Comparison of ENCODE assay signal across 26 cellular contexts in genomic region chr14:102885686-102886447, GRCh38. TPM values are rescaled to one million over a fixed set of nuclear protein-coding genes. Genes with fewer than 3 reads are reported as not detected.
DNase-seq lines count a peak whose midpoint lies in the region; ATAC-seq, FAIRE-seq and TF ChIP-seq lines count a peak whose summit lies in the region.
"Had no signal": no experiment of that assay in that cellular context is flagged by ENCODE, and none has a peak within 500 bp of the region (broad histone marks: within the 10 kb centered on the region; RNA-seq: fewer than 3 reads in every experiment).

No MANE protein-coding gene starts in this region.

- H3K4me3 Mint-ChIP-seq in WTC11 = no peak overlapping the region
- H3K4me3 Mint-ChIP-seq in activated naive CD8-positive, alpha-beta T cell treated with anti-CD3 and anti-CD28 coated beads, Interleukin-2, amount 50 U/mL, for 24 hours = no peak overlapping the region
- H3K4me3 Mint-ChIP-seq: CD4-positive, alpha-beta T cell had no signal

- H3K36me3 ChIP-seq in HepG2 (replicated peaks in 1 of 2; ENCODE audit: control insufficient read depth in 1 of 2, insufficient read depth in 2 of 2, low read length in 2 of 2) (peaks cover 2 to 6% of the 10 kb centered on the region in 2 experiments; a peak in 1 of 5 replicates), neuronal stem cell (replicated peaks in 1 of 2; ENCODE audit: control insufficient read depth in 2 of 2, insufficient read depth in 2 of 2, low read length in 2 of 2) (peaks cover 8 to 62% of the 10 kb centered on the region in 2 donors)

- no peak overlapping the region for H2BK15ac ChIP-seq in neuronal stem cell (ENCODE audit: low read length)

- H2BK12ac ChIP-seq in neuronal stem cell (ENCODE audit: low read length) = no peak overlapping the region

- H3K27me3 Mint-ChIP-seq in WTC11 (ENCODE audit: low read depth) = no peaks in the 10 kb centered on the region
- H3K27me3 Mint-ChIP-seq in activated naive CD8-positive, alpha-beta T cell treated with anti-CD3 and anti-CD28 coated beads, Interleukin-2, amount 50 U/mL, for 24 hours = no peaks in the 10 kb centered on the region
- H3K27me3 Mint-ChIP-seq: CD4-positive, alpha-beta T cell had no signal

- FAIRE-seq in HepG2 (lab: Jason Lieb, UNC) = no peak
- FAIRE-seq: GM12891, GM18507, HTR-8/SVneo had no signal

- no peak overlapping the region for H2BK120ac ChIP-seq in neuronal stem cell (ENCODE audit: low read depth, low read length)

- WGBS in HepG2 (ENCODE audit: low lambda C conversion rate) = 100% methylated on average over 8 of the region's 22 CpGs
- no CpG with 5 or more reads among the region's 22 CpGs for WGBS in neuronal stem cell (ENCODE audit: extremely low coverage in 2 of 2, insufficient read length in 2 of 2, insufficient replicate concordance in 1 of 2), 2 donors

- POLR2A ChIA-PET in WTC11 (lab: Charles Lee) (no interaction called here), HepG2 (lab: Yijun Ruan, JAX) (no interaction called here)

- H3K27ac Mint-ChIP-seq in WTC11 = 0 out of 2 replicates have a peak overlapping the region, but pooled peaks have one; percentile 35
- H3K27ac Mint-ChIP-seq in activated naive CD8-positive, alpha-beta T cell treated with anti-CD3 and anti-CD28 coated beads, Interleukin-2, amount 50 U/mL, for 24 hours = no peak overlapping the region
- H3K27ac Mint-ChIP-seq: CD4-positive, alpha-beta T cell had no signal

- H3K27me3 ChIP-seq in HepG2 (ENCODE audit: control insufficient read depth in 1 of 2, insufficient read depth in 2 of 2, low read length in 2 of 2) = no peaks in the 10 kb centered on the region
- no peaks in the 10 kb centered on the region for H3K27me3 ChIP-seq in neuronal stem cell (ENCODE audit: control insufficient read depth in 3 of 3, insufficient read depth in 3 of 3, low read depth in 1 of 3, low read length in 3 of 3)
- H3K27me3 ChIP-seq: BLaER1 had no signal

- H2BK5ac ChIP-seq in neuronal stem cell (ENCODE audit: low read length) = no peak overlapping the region

- ATAC-seq in WTC11 (no peak), HepG2 (peak; percentile 26; the same call in 2 of the 3 replicates)
- no peak for ATAC-seq in activated naive CD8-positive, alpha-beta T cell treated with anti-CD3 and anti-CD28 coated beads, Interleukin-2, amount 50 U/mL, for 24 hours
- ATAC-seq: Panc1 had no signal

- H2AFZ ChIP-seq in HepG2 (ENCODE audit: low read length) (no peak overlapping the region), neuronal stem cell (ENCODE audit: low read length) (no peak overlapping the region)

- no peak overlapping the region for H3K4ac ChIP-seq in neuronal stem cell (ENCODE audit: low read length)

- no peak overlapping the region for H3K9ac ChIP-seq in HepG2 (ENCODE audit: insufficient read depth, low read depth, low read length)
- no peak overlapping the region for H3K9ac ChIP-seq in neuronal stem cell (ENCODE audit: low read depth, low read length, poor library complexity)
- H3K9ac ChIP-seq: BLaER1 had no signal

- H4K91ac ChIP-seq in neuronal stem cell (ENCODE audit: low read depth, low read length, poor library complexity) = no peak overlapping the region

- no peaks in the 10 kb centered on the region for H3K9me3 ChIP-seq in HepG2 (ENCODE audit: low read length)
- no peaks in the 10 kb centered on the region for H3K9me3 ChIP-seq in neuronal stem cell (replicated peaks in 1 of 2; ENCODE audit: control insufficient read depth in 2 of 2, insufficient read depth in 1 of 2, low read depth in 1 of 2, low read length in 2 of 2)
- H3K9me3 ChIP-seq: BLaER1, Caco-2 had no signal

- no TSS peak for BruUV-seq in HepG2 (replicated peaks; lab: Mats Ljungman, UMichigan)

- H3K4me3 ChIP-seq in HepG2 (replicated peaks in 1 of 3; ENCODE audit: insufficient read depth in 1 of 3, low read depth in 2 of 3, low read length in 3 of 3) (no peak overlapping the region), neuronal stem cell (ENCODE audit: low read length in 2 of 2) (no peak overlapping the region)
- H3K4me3 ChIP-seq: BLaER1 had no signal

- in situ Hi-C loops in HepG2 (cut with HindIII; ENCODE audit: extremely low pct_ligation_motif_present, low pct_unique_long_range_greater_than_20kb) = no loop called here

- CTCF ChIA-PET in WTC11 (lab: Charles Lee) (no interaction called here), HepG2 (lab: Yijun Ruan, JAX; ENCODE audit: low intra/inter-chr PET ratio, low total read pairs) (no interaction called here)

- H3K79me2 ChIP-seq in HepG2 (ENCODE audit: insufficient read depth, low read length) = no peaks in the 10 kb centered on the region

- TF ChIP-seq RAD21 in HepG2 (CRISPR knock-in tag; IDR thresholded peaks at IDR 0.05) = no peak

- DNase-seq in WTC11 (ENCODE audit: low spot score) (no peak), HepG2 (ENCODE audit: low spot score) (no peak), neuronal stem cell (ENCODE audit: low spot score) (no peak), DMS79 (lab: John Stamatoyannopoulos, UW) (no peak)
- no peak for DNase-seq in effector CD4-positive, alpha-beta T cell
- no peak for DNase-seq in activated naive CD8-positive, alpha-beta T cell treated with anti-CD3 and anti-CD28 coated beads, Interleukin-2, amount 50 U/mL, for 24 hours
- no peak for DNase-seq in stimulated activated CD8-positive, alpha-beta memory T cell treated with anti-CD3 and anti-CD28 coated beads, Interleukin-4, amount 100 ng/mL, for 48 hours
- DNase-seq: Caco-2; CD4-positive, alpha-beta T cell; DMS 273 treated with DMSO at 0.1 percent for 48 hours; DND-41; IMR-90; MV-4-11; NCI-H1105 treated with DMSO at 0.1 percent for 48 hours; NCI-H2081; NCI-H2171; NCI-H345; NCI-H524 treated with DMSO at 0.1 percent for 48 hours; NCI-H82 had no signal

- no peak for TF ChIP-seq POLR2A in HepG2 (IDR thresholded peaks at IDR 0.05; ENCODE audit: insufficient read depth in 1 of 2, low read depth in 2 of 2, low read length in 2 of 2)

- H3K27ac ChIP-seq in HepG2 (ENCODE audit: extremely low read length, insufficient read depth, low read length) (no peak overlapping the region), neuronal stem cell (replicated peaks; ENCODE audit: low read length) (no peak overlapping the region)

- no peak for TF ChIP-seq EP300 in HepG2 (IDR thresholded peaks at IDR 0.05; ENCODE audit: low read depth in 2 of 2, low read length in 2 of 2)
- TF ChIP-seq EP300 in HepG2 (CRISPR knock-in tag; IDR thresholded peaks at IDR 0.05; ENCODE audit: borderline replicate concordance) = no peak

- H4K8ac ChIP-seq in neuronal stem cell (ENCODE audit: low read depth, low read length) = no peak overlapping the region

- H3K18ac ChIP-seq in neuronal stem cell (ENCODE audit: low read length) = peak overlapping the region; percentile 35

- H4K20me1 ChIP-seq in HepG2 (ENCODE audit: insufficient read depth, low read length) = no peaks in the 10 kb centered on the region
- H4K20me1 ChIP-seq: BLaER1 had no signal

- H3K4me2 ChIP-seq in HepG2 (ENCODE audit: low read depth, low read length) (no peak overlapping the region), neuronal stem cell (ENCODE audit: insufficient read depth, low read length, poor library complexity, severe bottlenecking) (no peak overlapping the region)

- H3K79me1 ChIP-seq in neuronal stem cell (ENCODE audit: low read depth, low read length) = peaks cover 2% of the 10 kb centered on the region

- no peaks in the 10 kb centered on the region for H3K9me3 Mint-ChIP-seq in WTC11
- no peaks in the 10 kb centered on the region for H3K9me3 Mint-ChIP-seq in activated naive CD8-positive, alpha-beta T cell treated with anti-CD3 and anti-CD28 coated beads, Interleukin-2, amount 50 U/mL, for 24 hours
- H3K9me3 Mint-ChIP-seq: CD4-positive, alpha-beta T cell had no signal

- H3K36me3 Mint-ChIP-seq in WTC11 = no peaks in the 10 kb centered on the region
- peaks cover 42% of the 10 kb centered on the region for H3K36me3 Mint-ChIP-seq in activated naive CD8-positive, alpha-beta T cell treated with anti-CD3 and anti-CD28 coated beads, Interleukin-2, amount 50 U/mL, for 24 hours (ENCODE audit: low read depth)

- H3K4me1 ChIP-seq in HepG2 (ENCODE audit: insufficient read depth, low read length) (no peaks in the 10 kb centered on the region; the same call in 1 of the 2 replicates), neuronal stem cell (ENCODE audit: control insufficient read depth in 2 of 2, insufficient read depth in 1 of 2, low read depth in 1 of 2, low read length in 2 of 2) (no peaks in the 10 kb centered on the region)
- H3K4me1 ChIP-seq: Caco-2 had no signal

- H3K23ac ChIP-seq in neuronal stem cell (ENCODE audit: low read depth, low read length, poor library complexity) = no peak overlapping the region

- TF ChIP-seq CTCF in WTC11 (IDR thresholded peaks at IDR 0.05) = no peak
- TF ChIP-seq CTCF in HepG2 (CRISPR knock-in tag; IDR thresholded peaks at IDR 0.05) = no peak

- no peak overlapping the region for H3K14ac ChIP-seq in neuronal stem cell (ENCODE audit: low read length)

- H2AK5ac ChIP-seq in neuronal stem cell (ENCODE audit: low read depth, low read length) = no peak overlapping the region

- intact Hi-C loops in HepG2 (cut with micrococcal nuclease; ENCODE audit: unreplicated experiment) = no loop called here

- no peaks in the 10 kb centered on the region for H3K4me1 Mint-ChIP-seq in WTC11
- H3K4me1 Mint-ChIP-seq in activated naive CD8-positive, alpha-beta T cell treated with anti-CD3 and anti-CD28 coated beads, Interleukin-2, amount 50 U/mL, for 24 hours = peaks cover 16% of the 10 kb centered on the region

RNA-seq across cellular contexts. Expression of gene AMN, which starts 36.6 kb away (rescaled TPM):
- total RNA-seq in WTC11 (2021) (2.4 to 3.0 TPM (median 2.8 TPM) in 3 replicates), HepG2 (2016; rRNA removed; fragmentation: Illumina TruSeq; extraction: Trizol) (8.2 and 33.1 TPM in 2 replicates)
- total RNA-seq in HepG2 (2016; cell fraction: cytosol; rRNA removed; fragmentation: Illumina TruSeq; extraction: Trizol; ENCODE audit: low read depth) = 5.2 and 6.0 TPM in 2 replicates
- 9.3 and 30.8 TPM in 2 replicates for total RNA-seq in HepG2 (2016; cell fraction: insoluble cytoplasmic fraction; rRNA removed; fragmentation: Illumina TruSeq; extraction: Trizol)
- 7.8 and 9.0 TPM in 2 replicates for total RNA-seq in HepG2 (2016; cell fraction: membrane; rRNA removed; fragmentation: Illumina TruSeq; extraction: Trizol)
- 29.3 and 33.8 TPM in 2 replicates for total RNA-seq in HepG2 (2016; cell fraction: nucleus; rRNA removed; fragmentation: Illumina TruSeq; extraction: Trizol)
- polyA plus RNA-seq in HepG2 (2011; rRNA removed) = 9.8 and 18.9 TPM in 2 replicates
- 13.3 and 22.3 TPM in 2 replicates for polyA plus RNA-seq in HepG2 (2011; cell fraction: cytosol; rRNA removed)
- 158 and 165 TPM in 2 replicates for polyA plus RNA-seq in HepG2 (2011; cell fraction: nucleus; rRNA removed)
- 15.1 and 18.5 TPM in 2 replicates for polyA plus RNA-seq in HepG2 (2012)
- 3.8 and 4.1 TPM in 2 replicates for polyA plus RNA-seq in HepG2 (2016; cell fraction: cytosol; fragmentation: Illumina TruSeq; extraction: Trizol; ENCODE audit: low read depth)
- 9.2 and 10.3 TPM in 2 replicates for polyA plus RNA-seq in HepG2 (2016; cell fraction: insoluble cytoplasmic fraction; fragmentation: Illumina TruSeq; extraction: Trizol; ENCODE audit: low read depth)
- 5.6 and 6.3 TPM in 2 replicates for polyA plus RNA-seq in HepG2 (2016; cell fraction: membrane; fragmentation: Illumina TruSeq; extraction: Trizol; ENCODE audit: low read depth)
- 62.6 and 64.7 TPM in 2 replicates for polyA plus RNA-seq in HepG2 (2016; cell fraction: nucleus; fragmentation: Illumina TruSeq; extraction: Trizol; ENCODE audit: insufficient read depth, low read depth)
- polyA minus RNA-seq in HepG2 (2011; rRNA and poly(A)+ RNA removed; ENCODE audit: low replicate concordance) = 0.14 and 21.4 TPM in 2 replicates
- 12.3 and 17.0 TPM in 2 replicates for polyA minus RNA-seq in HepG2 (2011; cell fraction: cytosol; rRNA and poly(A)+ RNA removed)
- 14.8 and 15.0 TPM in 2 replicates for polyA minus RNA-seq in HepG2 (2011; cell fraction: nucleus; rRNA and poly(A)+ RNA removed)
- 0.46 TPM for polyA plus RNA-seq in neuronal stem cell (2013, experiment 1 of 2)
- 0.28 TPM for polyA plus RNA-seq in neuronal stem cell (2013, experiment 2 of 2)
- total RNA-seq: H4, M059J had no signal
